In genomic region chr2:108786354-108787208, GRCh38 we compare ENCODE assay signal across 8 cellular contexts. TPM values are rescaled to one million over a fixed set of nuclear protein-coding genes. Genes with fewer than 3 reads are reported as not detected.
A peak's percentile ranks its signal among the peaks of the same experiment; 100 is the strongest.
DNase-seq lines count a peak whose midpoint lies in the region; ATAC-seq and TF ChIP-seq lines count a peak whose summit lies in the region.

TSS of gene CCDC138 (plus strand) at chr2:108786771. CDS start at chr2:108786823, 52 bp downstream.

- H3K27ac ChIP-seq in foreskin keratinocyte = peak within 1 kb of the TSS; percentile 65

- in situ Hi-C loops in G401 (cut with HindIII; ENCODE audit: low sequenced_read_pairs) = no loop called here

- H3K27me3 ChIP-seq in H7 (ENCODE audit: control insufficient read depth, insufficient read depth, low read length) = no peaks in the 10 kb centered on the region
- H3K27me3 ChIP-seq in Loucy (ENCODE audit: insufficient read depth, low read length, poor library complexity, severe bottlenecking) = no peaks in the 10 kb centered on the region
- H3K27me3 ChIP-seq in foreskin keratinocyte = no peaks in the 10 kb centered on the region
- H3K27me3 ChIP-seq in neuron (ENCODE audit: insufficient read depth, low read length) = no peaks in the 10 kb centered on the region

- H3K9me3 ChIP-seq in Loucy (ENCODE audit: insufficient read depth, low read depth, low read length) (no peaks in the 10 kb centered on the region), neuron (ENCODE audit: low read length) (no peaks in the 10 kb centered on the region)

- H4K20me1 ChIP-seq in Loucy (ENCODE audit: insufficient read depth, low read length, poor library complexity, severe bottlenecking) = no peaks in the 10 kb centered on the region

- peaks cover 9% of the 10 kb centered on the region for H3K36me3 ChIP-seq in H7 (replicated peaks; ENCODE audit: control insufficient read depth, insufficient read depth, low read length)
- peaks cover 35% of the 10 kb centered on the region for H3K36me3 ChIP-seq in Loucy (ENCODE audit: insufficient read depth, low read length)
- peaks cover 45% of the 10 kb centered on the region for H3K36me3 ChIP-seq in neuron (ENCODE audit: insufficient read depth, low read length)

- no peaks in the 10 kb centered on the region for H3K9me2 ChIP-seq in Loucy (replicated peaks; ENCODE audit: low read depth, low read length)

- peaks cover 37% of the 10 kb centered on the region for H3K79me2 ChIP-seq in Loucy (ENCODE audit: insufficient read depth, low read length)

- H3K4me3 ChIP-seq in H7 (ENCODE audit: insufficient read depth, low read depth, low read length) (peak within 1 kb of the TSS; percentile 54), Loucy (ENCODE audit: low read length, poor library complexity, severe bottlenecking) (peak within 1 kb of the TSS; percentile 83), neuron (ENCODE audit: low read length) (peak within 1 kb of the TSS; percentile 84)

- DNase-seq in G401 (ENCODE audit: low spot score) (peak; percentile 85), H7 (peak; percentile 94), SIG-M5 (lab: John Stamatoyannopoulos, UW) (peak; percentile 48), foreskin keratinocyte (peak; percentile 46 to 73), stromal cell of bone marrow (ENCODE audit: low read depth) (peak; percentile 68)
- DNase-seq in activated effector memory CD4-positive, alpha-beta T cell treated with anti-CD3 and anti-CD28 coated beads, Interleukin-2, amount 50 U/mL, for 16 hours = peak; percentile 97

- TF ChIP-seq CTCF in Loucy (conservative IDR thresholded peaks at IDR 0.05; ENCODE audit: low read length) (no peak), foreskin keratinocyte (conservative IDR thresholded peaks at IDR 0.05) (peak; percentile 11)

- H2AFZ ChIP-seq in Loucy (ENCODE audit: low read length) (peak within 1 kb of the TSS; percentile 80), neuron (ENCODE audit: low read depth, low read length) (peak within 1 kb of the TSS; percentile 60)

- peak within 1 kb of the TSS; percentile 77 for H3K9ac ChIP-seq in Loucy (ENCODE audit: low read depth, low read length, poor library complexity, severe bottlenecking)

- H3K4me1 ChIP-seq in Loucy (ENCODE audit: insufficient read depth, low read length, poor library complexity, severe bottlenecking) (peaks cover 14% of the 10 kb centered on the region), foreskin keratinocyte (peaks cover 8% of the 10 kb centered on the region), neuron (ENCODE audit: insufficient read depth, low read length) (peaks cover 14% of the 10 kb centered on the region)

- peak; percentile 95 for ATAC-seq in foreskin keratinocyte

- H3K4me2 ChIP-seq in Loucy (ENCODE audit: low read depth, low read length, poor library complexity, severe bottlenecking) = peak within 1 kb of the TSS; percentile 93

- H3F3A ChIP-seq in Loucy (ENCODE audit: low read depth) = 0 out of 2 replicates have a peak, but pooled peaks cover 3% of the 10 kb centered on the region

RNA-seq across cellular contexts. Expression of gene CCDC138, which starts in this region (rescaled TPM):
- 19.1 and 23.0 TPM in 2 replicates for total RNA-seq in G401 (2014; rRNA removed; shearing (Covaris generic))
- total RNA-seq in H7 (2014; rRNA removed; shearing (Covaris generic)) = 13.6 and 26.3 TPM in 2 replicates
- total RNA-seq in foreskin keratinocyte = 7.9 and 9.0 TPM in 2 replicates
- polyA plus RNA-seq in foreskin keratinocyte = 2.8 and 3.7 TPM in 2 replicates

Comparison
In these comparisons a context has a peak if more than half of its experiments do, and no peak if none do; other contexts are left out.
1. Peak in every context shown above with its lines: DNase-seq, ATAC-seq, H3K4me3 ChIP-seq and H3K27ac ChIP-seq.